ENCODE assay signal across 8 cellular contexts in the genomic region with DNA sequence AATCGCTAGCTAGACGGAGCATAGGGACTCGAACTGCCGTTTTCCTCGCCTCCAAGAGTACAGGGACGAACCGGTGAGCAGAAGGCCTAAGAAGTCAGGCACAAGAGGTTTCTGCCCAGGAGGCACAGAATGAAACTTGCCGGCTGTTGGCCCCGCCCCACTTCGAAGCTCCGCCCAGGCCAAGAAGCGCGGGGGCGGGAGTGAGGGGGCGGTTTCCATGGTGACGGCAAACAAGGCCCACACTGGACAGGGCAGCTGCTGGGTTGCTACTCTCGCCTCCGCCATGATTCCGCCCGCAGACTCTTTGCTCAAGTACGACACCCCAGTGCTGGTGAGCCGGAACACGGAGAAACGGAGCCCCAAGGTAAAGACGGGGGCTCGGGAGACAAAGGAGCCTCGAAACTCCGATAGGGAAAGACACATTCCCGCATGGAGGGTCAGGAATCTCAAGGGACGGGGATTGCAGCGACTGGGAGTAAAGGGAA. TPM values are rescaled to one million over a fixed set of nuclear protein-coding genes. Genes with fewer than 3 reads are reported as not detected.
DNase-seq lines count a peak whose midpoint lies in the region; ATAC-seq, FAIRE-seq and TF ChIP-seq lines count a peak whose summit lies in the region.

A gene (plus strand): TSS at position 229 of the 485 bp plus-strand sequence. CDS start 55 bp downstream, at position 284.

- TF ChIP-seq CTCF in fibroblast of the aortic adventitia (IDR thresholded peaks at IDR 0.05; ENCODE audit: insufficient read depth, low read length) = no peak

- ATAC-seq in GM19452 (IDR thresholded peaks at IDR 0.05; ENCODE audit: unreplicated experiment) = no peak

- DNase-seq in DMS79 (lab: John Stamatoyannopoulos, UW) (peak; percentile 71), NCI-H1092 (lab: John Stamatoyannopoulos, UW) (peak; percentile 90), fibroblast of the aortic adventitia (ENCODE audit: low read depth) (peak; percentile 85), mucosa of gallbladder (ENCODE audit: low spot score) (peak; percentile 91), urothelium cell line (ENCODE audit: low spot score) (peak; percentile 55), A172 (ENCODE audit: low spot score) (no peak)
- DNase-seq in activated CD4-positive, alpha-beta T cell treated with anti-CD3 and anti-CD28 coated beads, Interleukin-2, amount 50 U/mL, for 48 hours = peak; percentile 23 to 30

- no peak for FAIRE-seq in urothelium cell line (lab: Jason Lieb, UNC)

- H3K4me3 ChIP-seq in fibroblast of the aortic adventitia (ENCODE audit: low read depth, low read length) = peak within 1 kb of the TSS; percentile 61

RNA-seq across cellular contexts. Expression of the gene that starts here (rescaled TPM):
- 7.4 and 13.7 TPM in 2 replicates for total RNA-seq in fibroblast of the aortic adventitia (ENCODE audit: low replicate concordance)
- total RNA-seq in mucosa of gallbladder = 45.3 TPM
- not detected in 2 replicates for total RNA-seq in A172 (2014; rRNA removed; shearing (Covaris generic))
